Comparison of ENCODE assay signal across 22 cellular contexts in the genomic region with DNA sequence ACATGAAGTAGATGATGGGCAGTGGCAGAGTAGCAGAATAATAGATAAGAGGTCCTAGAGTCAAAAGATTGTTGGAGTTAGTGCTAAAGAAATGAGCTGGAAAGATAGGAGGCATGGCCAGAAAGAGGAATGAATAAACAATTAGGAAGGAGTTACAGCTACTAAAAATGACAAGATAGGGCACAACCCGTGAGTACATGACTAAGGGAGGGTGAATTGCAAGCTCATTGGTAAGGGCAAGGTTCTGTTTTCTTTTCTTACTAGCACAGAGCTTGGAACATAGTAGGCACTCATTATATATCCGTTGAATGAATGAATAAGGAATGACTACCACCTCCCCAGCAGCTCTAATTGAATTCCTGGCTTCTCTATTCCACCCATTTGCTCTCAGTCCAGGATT. TPM values are rescaled to one million over a fixed set of nuclear protein-coding genes. Genes with fewer than 3 reads are reported as not detected.
DNase-seq lines count a peak whose midpoint lies in the region; ATAC-seq and TF ChIP-seq lines count a peak whose summit lies in the region.
"Had no signal": no experiment of that assay in that cellular context is flagged by ENCODE, and none has a peak within 500 bp of the region (broad histone marks: within the 10 kb centered on the region; RNA-seq: fewer than 3 reads in every experiment).

No MANE protein-coding gene starts in this region.

- TF ChIP-seq EP300 in transverse colon (IDR thresholded peaks at IDR 0.05; ENCODE audit: low read depth) = no peak

- no peak overlapping the region for H4K8ac ChIP-seq in neuronal stem cell (ENCODE audit: low read depth, low read length)

- no peak overlapping the region for H3K4me2 ChIP-seq in neuronal stem cell (ENCODE audit: insufficient read depth, low read length, poor library complexity, severe bottlenecking)
- H3K4me2 ChIP-seq: BLaER1 had no signal

- H3K9ac ChIP-seq in neuronal stem cell (ENCODE audit: low read depth, low read length, poor library complexity) = no peak overlapping the region
- H3K9ac ChIP-seq: BLaER1, GM23248 had no signal

- DNase-seq in Right ventricle myocardium superior (no peak), cardiac septum (ENCODE audit: low spot score) (no peak), MV-4-11 (lab: John Stamatoyannopoulos, UW) (peak; percentile 27), left lung (no peak), transverse colon (no peak), Kasumi-1 (lab: John Stamatoyannopoulos, UW) (no peak), neuronal stem cell (ENCODE audit: low spot score) (no peak)
- DNase-seq: CD4-positive, alpha-beta memory T cell; COR-L47; DMS53; GM23248; H7; NCI-H2029 treated with DMSO at 0.1 percent for 48 hours; NCI-H2227 treated with DMSO at 0.1 percent for 48 hours; NCI-H526 treated with DMSO at 0.1 percent for 48 hours; T-cell had no signal

- no peak overlapping the region for H3K4ac ChIP-seq in neuronal stem cell (ENCODE audit: low read length)

- H3K27me3 ChIP-seq in left lung = peaks cover 0 to 3% of the 10 kb centered on the region in 2 donors
- no peaks in the 10 kb centered on the region for H3K27me3 ChIP-seq in transverse colon
- no peaks in the 10 kb centered on the region for H3K27me3 ChIP-seq in neuronal stem cell (ENCODE audit: control insufficient read depth in 3 of 3, insufficient read depth in 3 of 3, low read depth in 1 of 3, low read length in 3 of 3)
- H3K27me3 ChIP-seq: BLaER1 had no signal

- H3K18ac ChIP-seq in neuronal stem cell (ENCODE audit: low read length) = no peak overlapping the region

- TF ChIP-seq CTCF in left lung (IDR thresholded peaks at IDR 0.05) (no peak), transverse colon (IDR thresholded peaks at IDR 0.05) (no peak)

- H3K79me1 ChIP-seq in neuronal stem cell (ENCODE audit: low read depth, low read length) = no peaks in the 10 kb centered on the region

- H3K4me1 ChIP-seq in left lung (peaks cover 0 to 28% of the 10 kb centered on the region in 2 donors), transverse colon (peaks cover 4 to 33% (median 12%) of the 10 kb centered on the region in 4 donors), neuronal stem cell (ENCODE audit: control insufficient read depth in 2 of 2, insufficient read depth in 1 of 2, low read depth in 1 of 2, low read length in 2 of 2) (no peaks in the 10 kb centered on the region)

- no peak overlapping the region for H2BK12ac ChIP-seq in neuronal stem cell (ENCODE audit: low read length)

- H3K9me3 ChIP-seq in left lung (peaks cover 0 to 23% of the 10 kb centered on the region in 2 donors), transverse colon (peaks cover 7 to 10% of the 10 kb centered on the region in 2 donors), neuronal stem cell (replicated peaks in 1 of 2; ENCODE audit: control insufficient read depth in 2 of 2, insufficient read depth in 1 of 2, low read depth in 1 of 2, low read length in 2 of 2) (peaks cover 0 to 2% of the 10 kb centered on the region in 2 donors)

- in situ Hi-C loops in transverse colon (cut with MboI; ENCODE audit: low pct_ligation_motif_present in 1 of 4, low pct_unique_long_range_greater_than_20kb in 1 of 4, low sequenced_read_pairs in 3 of 4) = no loop called here

- H3K4me3 ChIP-seq in left lung (no peak overlapping the region), transverse colon (no peak overlapping the region), neuronal stem cell (ENCODE audit: low read length in 2 of 2) (no peak overlapping the region)
- H3K4me3 ChIP-seq: BLaER1, GM23248 had no signal

- no peak overlapping the region for H3K23ac ChIP-seq in neuronal stem cell (ENCODE audit: low read depth, low read length, poor library complexity)

- H2BK15ac ChIP-seq in neuronal stem cell (ENCODE audit: low read length) = no peak overlapping the region

- H3K27ac ChIP-seq in left lung = peak overlapping the region in 1 of 2 donors; percentile 78
- peak overlapping the region in 3 of 4 donors; percentile 21 to 57 (median 47) for H3K27ac ChIP-seq in transverse colon
- no peak overlapping the region for H3K27ac ChIP-seq in neuronal stem cell (replicated peaks; ENCODE audit: low read length)
- H3K27ac ChIP-seq: BLaER1, GM23248 had no signal

- H3K14ac ChIP-seq in neuronal stem cell (ENCODE audit: low read length) = no peak overlapping the region

- intact Hi-C loops in Right ventricle myocardium superior (cut with DNase I) = no loop called here
- intact Hi-C loops in cardiac septum (cut with DNase I) = no loop called here
- intact Hi-C loops in left lung (cut with DNase I) = no loop called here
- intact Hi-C loops in transverse colon (cut with DNase I; ENCODE audit: low total_unique reads) = no loop called here

- H3K36me3 ChIP-seq in left lung (no peaks in the 10 kb centered on the region), transverse colon (no peaks in the 10 kb centered on the region), neuronal stem cell (replicated peaks in 1 of 2; ENCODE audit: control insufficient read depth in 2 of 2, insufficient read depth in 2 of 2, low read length in 2 of 2) (no peaks in the 10 kb centered on the region)
- H3K36me3 ChIP-seq: BLaER1 had no signal

- no peak overlapping the region for H4K91ac ChIP-seq in neuronal stem cell (ENCODE audit: low read depth, low read length, poor library complexity)

- H2AFZ ChIP-seq in neuronal stem cell (ENCODE audit: low read length) = no peak overlapping the region
- H2AFZ ChIP-seq: GM23248 had no signal

- H2AK5ac ChIP-seq in neuronal stem cell (ENCODE audit: low read depth, low read length) = no peak overlapping the region

- 40 to 72% methylated on average over 2 of the region's 2 CpGs for WGBS in transverse colon (ENCODE audit: low coverage in 1 of 2), 2 donors
- no CpG with 5 or more reads among the region's 2 CpGs for WGBS in neuronal stem cell (ENCODE audit: extremely low coverage in 2 of 2, insufficient read length in 2 of 2, insufficient replicate concordance in 1 of 2), 2 donors

- ATAC-seq in Right ventricle myocardium superior (ENCODE audit: poor library complexity) = peak; percentile 41
- peak; percentile 68 for ATAC-seq in left lung
- ATAC-seq in HG02938 (IDR thresholded peaks at IDR 0.05; ENCODE audit: unreplicated experiment) = no peak
- ATAC-seq: T-cell had no signal

- TF ChIP-seq POLR2A in transverse colon (IDR thresholded peaks at IDR 0.05) = no peak

- H2BK5ac ChIP-seq in neuronal stem cell (ENCODE audit: low read length) = no peak overlapping the region

- H2BK120ac ChIP-seq in neuronal stem cell (ENCODE audit: low read depth, low read length) = no peak overlapping the region

RNA-seq across cellular contexts. Expression of a gene that starts 5.7 kb away (rescaled TPM):
- total RNA-seq in Right ventricle myocardium superior (15.0 TPM), cardiac septum (0.92 TPM), left lung (100 to 1,000 TPM; 122 to 425 TPM), transverse colon (10 to 100 TPM in 1 of 4 donors, 1 to 10 TPM in 3; 1.9 to 47.0 (median 4.4) TPM)
- not detected for polyA plus RNA-seq in neuronal stem cell (2013, experiment 1 of 2)
- polyA plus RNA-seq in neuronal stem cell (2013, experiment 2 of 2) = not detected
- total RNA-seq: Daoy, GM23248, H7, NCI-H460, SK-MEL-5 had no signal
- polyA plus RNA-seq: AG04450; CD4-positive, alpha-beta memory T cell; GM23248 had no signal
